Comparison of ENCODE assay signal across 10 cellular contexts in genomic region chr6:37807656-37808055, GRCh38. TPM values are rescaled to one million over a fixed set of nuclear protein-coding genes. Genes with fewer than 3 reads are reported as not detected.
DNase-seq lines count a peak whose midpoint lies in the region; ATAC-seq and TF ChIP-seq lines count a peak whose summit lies in the region.
"Had no signal": no experiment of that assay in that cellular context is flagged by ENCODE, and none has a peak within 500 bp of the region (broad histone marks: within the 10 kb centered on the region; RNA-seq: fewer than 3 reads in every experiment).

No MANE protein-coding gene starts in this region.

- 57% methylated on average over 6 of the region's 6 CpGs for WGBS in heart right ventricle, 2 donors

- no peak overlapping the region for H3K4me3 ChIP-seq in heart right ventricle
- H3K4me3 ChIP-seq in right atrium auricular region = no peak overlapping the region
- H3K4me3 ChIP-seq: uterus had no signal

- intact Hi-C loops in heart right ventricle (cut with DNase I) = loop anchor here in 1 of 10 donors (10.0 kb wide), 1 partner anchor 47 kb away; no protein-coding TSS in a partner anchor

- H3K4me1 Mint-ChIP-seq in naive thymus-derived CD8-positive, alpha-beta T cell = peaks cover 0 to 1% (median 0%) of the 10 kb centered on the region in 4 donors

- no peak for DNase-seq in heart right ventricle
- no peak for DNase-seq in right atrium auricular region (ENCODE audit: low spot score)
- DNase-seq in islet precursor cell = peak; percentile 60
- no peak for DNase-seq in NK-92 (lab: John Stamatoyannopoulos, UW; ENCODE audit: unreplicated experiment)
- no peak for DNase-seq in naive thymus-derived CD8-positive, alpha-beta T cell
- no peak for DNase-seq in activated T-cell treated with anti-CD3 and anti-CD28 coated beads, Interleukin-2, amount 50 U/mL, for 1 hour
- DNase-seq in activated CD8-positive, alpha-beta memory T cell treated with anti-CD3 and anti-CD28 coated beads for 24 hours = no peak
- DNase-seq: NK-92 treated with Interleukin-12 subunit alpha and Interleukin-12 subunit beta, amount 100 ng/mL, for 24 hours; uterus had no signal

- TF ChIP-seq CTCF in heart right ventricle (IDR thresholded peaks at IDR 0.05) (no peak), right atrium auricular region (IDR thresholded peaks at IDR 0.05) (no peak)

- H3K9me3 Mint-ChIP-seq in naive thymus-derived CD8-positive, alpha-beta T cell = no peaks in the 10 kb centered on the region

- H3K27me3 Mint-ChIP-seq in naive thymus-derived CD8-positive, alpha-beta T cell = peaks cover 0 to 3% (median 2%) of the 10 kb centered on the region in 5 donors

- no peak overlapping the region for H3K27ac ChIP-seq in heart right ventricle
- H3K27ac ChIP-seq in right atrium auricular region = no peak overlapping the region
- H3K27ac ChIP-seq: uterus had no signal

- H3K27ac Mint-ChIP-seq in naive thymus-derived CD8-positive, alpha-beta T cell = peak overlapping the region in 2 of 10 donors; percentile 3 to 20

- POLR2A ChIA-PET in naive thymus-derived CD8-positive, alpha-beta T cell (lab: Charles Lee) = no interaction called here

- peaks cover 0 to 6% (median 0%) of the 10 kb centered on the region in 7 donors for H3K27me3 ChIP-seq in heart right ventricle
- H3K27me3 ChIP-seq in right atrium auricular region = no peaks in the 10 kb centered on the region
- H3K27me3 ChIP-seq: uterus had no signal

- H3K4me1 ChIP-seq in heart right ventricle (peaks cover 0 to 19% (median 5%) of the 10 kb centered on the region in 9 donors), right atrium auricular region (peaks cover 0 to 6% of the 10 kb centered on the region in 2 donors)
- H3K4me1 ChIP-seq: uterus had no signal

- ATAC-seq in heart right ventricle (peak in 5 of 8 donors; percentile 35 to 67 (median 54)), SK-N-SH treated with all-trans-retinoic acid at 6 μM for 48 hours (peak; percentile 79)
- no peak for ATAC-seq in naive thymus-derived CD8-positive, alpha-beta T cell

- no peaks in the 10 kb centered on the region for H3K36me3 Mint-ChIP-seq in naive thymus-derived CD8-positive, alpha-beta T cell

- H3K9me3 ChIP-seq in heart right ventricle = no peaks in the 10 kb centered on the region
- no peaks in the 10 kb centered on the region for H3K9me3 ChIP-seq in right atrium auricular region
- H3K9me3 ChIP-seq: uterus had no signal

- no peaks in the 10 kb centered on the region for H3K36me3 ChIP-seq in heart right ventricle
- no peaks in the 10 kb centered on the region for H3K36me3 ChIP-seq in right atrium auricular region
- H3K36me3 ChIP-seq: uterus had no signal

- no peak overlapping the region for H3K4me3 Mint-ChIP-seq in naive thymus-derived CD8-positive, alpha-beta T cell

TF ChIP-seq in SK-N-SH treated with all-trans-retinoic acid at 6 μM for 48 hours, 23 proteins besides CTCF, POLR2A, EP300 and RAD21:
- TF ChIP-seq PPARA (CRISPR knock-in tag; IDR thresholded peaks at IDR 0.05; ENCODE audit: borderline replicate concordance) (no peak), ARNTL (CRISPR knock-in tag; IDR thresholded peaks at IDR 0.05; ENCODE audit: borderline replicate concordance, low read depth) (no peak), CREB5 (CRISPR knock-in tag; IDR thresholded peaks at IDR 0.05; ENCODE audit: low read depth) (no peak), TOX (CRISPR knock-in tag; IDR thresholded peaks at IDR 0.05; ENCODE audit: borderline replicate concordance) (no peak), ZNF70 (CRISPR knock-in tag; IDR thresholded peaks at IDR 0.05) (no peak), ESRRG (CRISPR knock-in tag; IDR thresholded peaks at IDR 0.05) (no peak)

RNA-seq across cellular contexts. Expression of gene ZFAND3, which starts 11.9 kb away (rescaled TPM):
- total RNA-seq in heart right ventricle = 100 to 1,000 TPM in 7 of 10 donors, 10 to 100 TPM in 3; 79.5 to 123 (median 108) TPM
- polyA plus RNA-seq in heart right ventricle = 10 to 100 TPM; 24.4 to 43.7 TPM
- 10 to 100 TPM; 36.7 to 40.0 TPM for total RNA-seq in right atrium auricular region
- 10 to 100 TPM; 32.8 to 33.8 TPM for total RNA-seq in naive thymus-derived CD8-positive, alpha-beta T cell
- polyA plus RNA-seq in naive thymus-derived CD8-positive, alpha-beta T cell = 1 to 10 TPM; 3.7 to 4.5 (median 3.8) TPM

Comparison
In these comparisons a context has a peak if more than half of its experiments do, and no peak if none do; other contexts are left out.
1. ATAC-seq: peak in heart right ventricle (5 of 8) and SK-N-SH treated with all-trans-retinoic acid at 6 μM for 48 hours (single experiment); none in naive thymus-derived CD8-positive, alpha-beta T cell (0 of 2).